Comparison of ENCODE assay signal across 8 cellular contexts in genomic region chr12:53232641-53233538, GRCh38. TPM values are rescaled to one million over a fixed set of nuclear protein-coding genes. Genes with fewer than 3 reads are reported as not detected.
DNase-seq lines count a peak whose midpoint lies in the region; ATAC-seq and TF ChIP-seq lines count a peak whose summit lies in the region.

No MANE protein-coding gene starts in this region.

- H3K9me3 ChIP-seq in psoas muscle, result no peaks in the 10 kb centered on the region

- 17 to 27% (median 21%) methylated on average over 12 of the region's 12 CpGs for WGBS in psoas muscle, 3 donors

- DNase-seq in GM03348 (ENCODE audit: low spot score) (peak; percentile 76), LNCaP clone FGC (ENCODE audit: low read depth) (no peak), Right ventricle myocardium superior (peak; percentile 80), psoas muscle (peak; percentile 36 to 62), amniotic stem cell (lab: John Stamatoyannopoulos, UW) (no peak)
- DNase-seq in activated effector memory CD4-positive, alpha-beta T cell treated with anti-CD3 and anti-CD28 coated beads, Interleukin-2, amount 50 U/mL, for 16 hours, result peak; percentile 78

- peak overlapping the region; percentile 9 for H3K27ac ChIP-seq in psoas muscle

- ATAC-seq in Right ventricle myocardium superior (ENCODE audit: poor library complexity) (peak; percentile 84), psoas muscle (peak; percentile 23 to 50 (median 45)), HG03135 (IDR thresholded peaks at IDR 0.05; ENCODE audit: unreplicated experiment) (no peak), HG03432 (IDR thresholded peaks at IDR 0.05; ENCODE audit: unreplicated experiment) (no peak)

- H3K4me3 ChIP-seq in LNCaP clone FGC (ENCODE audit: low read depth, low read length), result peak overlapping the region; percentile 40
- H3K4me3 ChIP-seq in psoas muscle, result peak overlapping the region; percentile 69

- intact Hi-C loops in Right ventricle myocardium superior (cut with DNase I), result no loop called here
- intact Hi-C loops in psoas muscle (cut with DNase I), result no loop called here

- H3K4me1 ChIP-seq in psoas muscle, result peaks cover 8% of the 10 kb centered on the region

- TF ChIP-seq CTCF in LNCaP clone FGC (IDR thresholded peaks at IDR 0.05; ENCODE audit: control insufficient read depth, extremely low read depth, insufficient read depth), result no peak
- TF ChIP-seq CTCF in psoas muscle (IDR thresholded peaks at IDR 0.05), result no peak

- H3K27me3 ChIP-seq in psoas muscle (ENCODE audit: insufficient read depth in 3 of 3, low read length in 2 of 3), result peaks cover 0 to 34% (median 5%) of the 10 kb centered on the region in 3 donors

- H3K36me3 ChIP-seq in psoas muscle (ENCODE audit: insufficient read depth in 1 of 2, low read depth in 1 of 2), result no peaks in the 10 kb centered on the region

RNA-seq across cellular contexts. Expression of gene RARG, which starts 0.9 kb away (rescaled TPM):
- total RNA-seq in Right ventricle myocardium superior, result 15.4 TPM
- total RNA-seq in psoas muscle, result 10 to 100 TPM in 1 of 4 donors, 1 to 10 TPM in 3; 5.0 to 10.7 (median 6.2) TPM
- polyA plus RNA-seq in psoas muscle, result 10 to 100 TPM in 1 of 3 donors, 1 to 10 TPM in 2; 3.7 to 10.8 (median 8.2) TPM

RNA-seq across cellular contexts. Expression of gene ITGB7, which starts 25.8 kb away (rescaled TPM):
- total RNA-seq in Right ventricle myocardium superior (0.97 TPM), psoas muscle (1 to 10 TPM in 2 of 4 donors, under 1 TPM in 2; 0.40 to 1.6 (median 0.94) TPM)
- polyA plus RNA-seq in psoas muscle, result under 1 TPM; 0.19 to 0.73 (median 0.35) TPM

RNA-seq across cellular contexts. Expression of gene ESPL1, which starts 35.2 kb away (rescaled TPM):
- 0.81 TPM for total RNA-seq in Right ventricle myocardium superior
- total RNA-seq in psoas muscle, result under 1 TPM in 2 of 4 donors, not detected in 2; 0.37 to 0.48 TPM
- under 1 TPM; 0.03 to 0.30 (median 0.08) TPM for polyA plus RNA-seq in psoas muscle

RNA-seq across cellular contexts. Expression of gene CSAD, which starts 52.2 kb away (rescaled TPM):
- total RNA-seq in Right ventricle myocardium superior, result 8.2 TPM
- total RNA-seq in psoas muscle, result 1 to 10 TPM; 3.9 to 6.6 (median 5.9) TPM
- 1 to 10 TPM; 5.5 to 7.8 (median 6.8) TPM for polyA plus RNA-seq in psoas muscle

RNA-seq across cellular contexts. Expression of gene ZNF740, which starts 52.4 kb away (rescaled TPM):
- total RNA-seq in Right ventricle myocardium superior (29.4 TPM), psoas muscle (10 to 100 TPM; 15.7 to 22.8 (median 19.8) TPM)
- 1 to 10 TPM; 3.3 to 8.8 (median 4.7) TPM for polyA plus RNA-seq in psoas muscle

Comparison
In these comparisons a context has a peak if more than half of its experiments do, and no peak if none do; other contexts are left out.
1. DNase-seq: peak in GM03348 (single experiment), activated effector memory CD4-positive, alpha-beta T cell treated with anti-CD3 and anti-CD28 coated beads, Interleukin-2, amount 50 U/mL, for 16 hours (single experiment), Right ventricle myocardium superior (single experiment) and psoas muscle (2 of 2); none in LNCaP clone FGC (single experiment) and amniotic stem cell (single experiment).
2. ATAC-seq: peak in Right ventricle myocardium superior (single experiment) and psoas muscle (4 of 4); none in HG03135 (single experiment) and HG03432 (single experiment).